Comparison of ENCODE assay signal across 2 cellular contexts in the genomic region with DNA sequence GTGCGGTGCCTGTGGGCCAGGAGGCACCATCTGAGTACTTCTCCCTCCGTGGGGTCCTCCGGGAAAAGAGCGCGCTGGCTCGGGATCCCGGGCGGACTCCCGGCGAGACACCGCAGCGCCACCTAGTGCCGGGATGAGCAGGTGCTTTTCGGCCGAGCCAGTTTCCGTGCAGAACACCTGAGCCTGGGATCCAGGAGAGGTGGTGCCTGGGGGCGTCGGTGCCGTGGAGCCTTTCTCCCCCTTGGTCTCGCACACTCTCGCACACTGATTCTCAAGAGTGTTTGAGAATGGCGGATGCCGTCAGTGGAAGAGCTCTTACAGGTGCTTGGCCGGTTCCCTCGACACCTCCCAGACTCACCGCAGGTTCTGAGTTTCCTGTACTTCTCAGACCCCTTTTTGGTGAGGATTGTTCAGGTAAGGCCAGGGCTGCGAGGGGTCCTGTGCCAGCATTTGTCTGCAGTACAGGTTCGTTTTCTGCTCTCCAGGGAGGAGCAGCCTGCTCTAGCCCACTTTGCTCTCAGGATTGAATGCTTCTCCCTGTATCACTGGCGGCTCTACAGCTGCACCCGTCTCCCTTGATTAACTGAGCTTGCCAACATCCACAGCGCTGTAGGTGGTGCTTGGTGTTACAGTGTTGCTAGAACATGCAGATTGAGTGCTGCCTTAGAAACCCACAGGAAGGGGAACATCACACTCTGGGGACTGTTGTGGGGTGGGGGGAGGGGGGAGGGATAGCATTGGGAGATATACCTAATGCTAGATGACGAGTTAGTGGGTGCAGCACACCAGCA.
TF ChIP-seq lines count a peak whose summit lies in the region.

No MANE protein-coding gene starts in this region.

TF ChIP-seq in HCT116, 20 proteins besides CTCF, POLR2A, EP300 and RAD21 (continued from another document):
- TF ChIP-seq ELF1 (IDR thresholded peaks at IDR 0.05; ENCODE audit: borderline replicate concordance, low read depth) (no peak), CBX3 (IDR thresholded peaks at IDR 0.05; ENCODE audit: low read depth) (no peak), POLR2AphosphoS5 (IDR thresholded peaks at IDR 0.05; ENCODE audit: low read depth, low read length) (no peak), MAX (IDR thresholded peaks at IDR 0.05) (no peak), SRF (IDR thresholded peaks at IDR 0.05; ENCODE audit: low read depth) (no peak), YY1 (IDR thresholded peaks at IDR 0.05; ENCODE audit: extremely low read depth, insufficient replicate concordance, low read depth, low read length) (no peak)
- TF ChIP-seq, protein P1, sequence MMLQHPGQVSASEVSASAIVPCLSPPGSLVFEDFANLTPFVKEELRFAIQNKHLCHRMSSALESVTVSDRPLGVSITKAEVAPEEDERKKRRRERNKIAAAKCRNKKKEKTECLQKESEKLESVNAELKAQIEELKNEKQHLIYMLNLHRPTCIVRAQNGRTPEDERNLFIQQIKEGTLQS (IDR thresholded peaks at IDR 0.05) = no peak

TF ChIP-seq in SK-N-SH treated with all-trans-retinoic acid at 6 μM for 48 hours, 23 proteins besides CTCF, POLR2A, EP300 and RAD21 (continued from another document):
- TF ChIP-seq, protein P2, sequence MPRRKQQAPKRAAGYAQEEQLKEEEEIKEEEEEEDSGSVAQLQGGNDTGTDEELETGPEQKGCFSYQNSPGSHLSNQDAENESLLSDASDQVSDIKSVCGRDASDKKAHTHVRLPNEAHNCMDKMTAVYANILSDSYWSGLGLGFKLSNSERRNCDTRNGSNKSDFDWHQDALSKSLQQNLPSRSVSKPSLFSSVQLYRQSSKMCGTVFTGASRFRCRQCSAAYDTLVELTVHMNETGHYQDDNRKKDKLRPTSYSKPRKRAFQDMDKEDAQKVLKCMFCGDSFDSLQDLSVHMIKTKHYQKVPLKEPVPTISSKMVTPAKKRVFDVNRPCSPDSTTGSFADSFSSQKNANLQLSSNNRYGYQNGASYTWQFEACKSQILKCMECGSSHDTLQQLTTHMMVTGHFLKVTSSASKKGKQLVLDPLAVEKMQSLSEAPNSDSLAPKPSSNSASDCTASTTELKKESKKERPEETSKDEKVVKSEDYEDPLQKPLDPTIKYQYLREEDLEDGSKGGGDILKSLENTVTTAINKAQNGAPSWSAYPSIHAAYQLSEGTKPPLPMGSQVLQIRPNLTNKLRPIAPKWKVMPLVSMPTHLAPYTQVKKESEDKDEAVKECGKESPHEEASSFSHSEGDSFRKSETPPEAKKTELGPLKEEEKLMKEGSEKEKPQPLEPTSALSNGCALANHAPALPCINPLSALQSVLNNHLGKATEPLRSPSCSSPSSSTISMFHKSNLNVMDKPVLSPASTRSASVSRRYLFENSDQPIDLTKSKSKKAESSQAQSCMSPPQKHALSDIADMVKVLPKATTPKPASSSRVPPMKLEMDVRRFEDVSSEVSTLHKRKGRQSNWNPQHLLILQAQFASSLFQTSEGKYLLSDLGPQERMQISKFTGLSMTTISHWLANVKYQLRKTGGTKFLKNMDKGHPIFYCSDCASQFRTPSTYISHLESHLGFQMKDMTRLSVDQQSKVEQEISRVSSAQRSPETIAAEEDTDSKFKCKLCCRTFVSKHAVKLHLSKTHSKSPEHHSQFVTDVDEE (CRISPR knock-in tag; IDR thresholded peaks at IDR 0.05) = no peak
- TF ChIP-seq, protein P3, sequence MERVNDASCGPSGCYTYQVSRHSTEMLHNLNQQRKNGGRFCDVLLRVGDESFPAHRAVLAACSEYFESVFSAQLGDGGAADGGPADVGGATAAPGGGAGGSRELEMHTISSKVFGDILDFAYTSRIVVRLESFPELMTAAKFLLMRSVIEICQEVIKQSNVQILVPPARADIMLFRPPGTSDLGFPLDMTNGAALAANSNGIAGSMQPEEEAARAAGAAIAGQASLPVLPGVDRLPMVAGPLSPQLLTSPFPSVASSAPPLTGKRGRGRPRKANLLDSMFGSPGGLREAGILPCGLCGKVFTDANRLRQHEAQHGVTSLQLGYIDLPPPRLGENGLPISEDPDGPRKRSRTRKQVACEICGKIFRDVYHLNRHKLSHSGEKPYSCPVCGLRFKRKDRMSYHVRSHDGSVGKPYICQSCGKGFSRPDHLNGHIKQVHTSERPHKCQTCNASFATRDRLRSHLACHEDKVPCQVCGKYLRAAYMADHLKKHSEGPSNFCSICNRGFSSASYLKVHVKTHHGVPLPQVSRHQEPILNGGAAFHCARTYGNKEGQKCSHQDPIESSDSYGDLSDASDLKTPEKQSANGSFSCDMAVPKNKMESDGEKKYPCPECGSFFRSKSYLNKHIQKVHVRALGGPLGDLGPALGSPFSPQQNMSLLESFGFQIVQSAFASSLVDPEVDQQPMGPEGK (CRISPR knock-in tag; IDR thresholded peaks at IDR 0.05; ENCODE audit: borderline replicate concordance) = no peak
- TF ChIP-seq ARNTL (CRISPR knock-in tag; IDR thresholded peaks at IDR 0.05; ENCODE audit: borderline replicate concordance, low read depth) = no peak
- no peak for TF ChIP-seq ZNF70 (CRISPR knock-in tag; IDR thresholded peaks at IDR 0.05)
- no peak for TF ChIP-seq GLIS3 (CRISPR knock-in tag; IDR thresholded peaks at IDR 0.05)
- no peak for TF ChIP-seq PPARA (CRISPR knock-in tag; IDR thresholded peaks at IDR 0.05; ENCODE audit: borderline replicate concordance)
- TF ChIP-seq ESRRG (CRISPR knock-in tag; IDR thresholded peaks at IDR 0.05) = no peak
- no peak for TF ChIP-seq ZNF8 (CRISPR knock-in tag; IDR thresholded peaks at IDR 0.05)
- TF ChIP-seq, protein P4, sequence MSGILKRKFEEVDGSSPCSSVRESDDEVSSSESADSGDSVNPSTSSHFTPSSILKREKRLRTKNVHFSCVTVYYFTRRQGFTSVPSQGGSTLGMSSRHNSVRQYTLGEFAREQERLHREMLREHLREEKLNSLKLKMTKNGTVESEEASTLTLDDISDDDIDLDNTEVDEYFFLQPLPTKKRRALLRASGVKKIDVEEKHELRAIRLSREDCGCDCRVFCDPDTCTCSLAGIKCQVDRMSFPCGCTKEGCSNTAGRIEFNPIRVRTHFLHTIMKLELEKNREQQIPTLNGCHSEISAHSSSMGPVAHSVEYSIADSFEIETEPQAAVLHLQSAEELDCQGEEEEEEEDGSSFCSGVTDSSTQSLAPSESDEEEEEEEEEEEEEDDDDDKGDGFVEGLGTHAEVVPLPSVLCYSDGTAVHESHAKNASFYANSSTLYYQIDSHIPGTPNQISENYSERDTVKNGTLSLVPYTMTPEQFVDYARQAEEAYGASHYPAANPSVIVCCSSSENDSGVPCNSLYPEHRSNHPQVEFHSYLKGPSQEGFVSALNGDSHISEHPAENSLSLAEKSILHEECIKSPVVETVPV (CRISPR knock-in tag; IDR thresholded peaks at IDR 0.05) = no peak
